ENCODE assay signal across 1 cellular context in the genomic region with DNA sequence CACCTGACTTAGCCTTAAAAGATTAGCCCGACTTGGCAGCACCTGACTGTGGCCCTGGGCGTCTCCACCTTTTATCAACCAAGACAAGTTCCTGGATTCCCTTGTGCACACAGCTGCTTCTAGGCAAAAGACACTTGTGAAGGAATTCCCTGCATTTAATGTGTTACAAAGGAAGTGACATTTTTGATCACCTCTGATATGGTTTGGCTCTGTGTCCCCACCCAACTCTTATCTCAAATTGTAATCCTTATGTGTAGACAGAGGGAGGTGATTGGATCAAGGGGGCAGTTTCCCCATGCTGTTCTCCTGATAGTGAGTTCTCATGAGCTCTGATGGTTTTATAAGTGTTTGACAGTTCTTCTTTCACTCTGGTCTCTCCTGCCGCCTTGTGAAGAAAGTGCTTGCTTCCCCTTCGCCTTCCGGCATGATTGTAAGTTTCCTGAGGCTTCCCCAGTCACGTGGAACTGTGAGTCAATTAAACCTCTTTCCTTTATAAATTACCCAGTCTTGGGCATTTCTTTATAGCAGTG.
TF ChIP-seq lines count a peak whose summit lies in the region.

No MANE protein-coding gene starts in this region.

TF ChIP-seq in K562, 482 proteins besides CTCF, POLR2A, EP300 and RAD21 (continued from another document):
- TF ChIP-seq RNF2 (IDR thresholded peaks at IDR 0.05) (0 out of 2 replicates have a peak, but pooled peaks have one; percentile 41), KDM1A (IDR thresholded peaks at IDR 0.05) (no peak), ZNF830 (CRISPR knock-in tag; IDR thresholded peaks at IDR 0.05) (no peak), ZNF347 (CRISPR knock-in tag; IDR thresholded peaks at IDR 0.05; ENCODE audit: low read depth) (no peak), SREBF2 (CRISPR knock-in tag; IDR thresholded peaks at IDR 0.05) (0 out of 2 replicates have a peak, but pooled peaks have one; percentile 36), ZNF57 (CRISPR knock-in tag; IDR thresholded peaks at IDR 0.05) (no peak), HIVEP1 (CRISPR knock-in tag; IDR thresholded peaks at IDR 0.05) (no peak), POLR2H (tag; IDR thresholded peaks at IDR 0.05; ENCODE audit: low read depth) (no peak), SREBF1 (IDR thresholded peaks at IDR 0.05; ENCODE audit: borderline replicate concordance, low read depth, low read length) (no peak), TEAD4 (IDR thresholded peaks at IDR 0.05; ENCODE audit: low read length) (peak; percentile 46; the same call in 1 of the 2 replicates), TEAD4 (CRISPR knock-in tag; IDR thresholded peaks at IDR 0.05; ENCODE audit: borderline replicate concordance) (no peak), NFXL1 (CRISPR knock-in tag; IDR thresholded peaks at IDR 0.05) (no peak), BRCA1 (IDR thresholded peaks at IDR 0.05) (no peak), BRCA1 (CRISPR knock-in tag; IDR thresholded peaks at IDR 0.05) (no peak), SAFB2 (IDR thresholded peaks at IDR 0.05; ENCODE audit: borderline replicate concordance, low read depth, low read length, severe bottlenecking) (no peak), FOXJ3 (CRISPR knock-in tag; IDR thresholded peaks at IDR 0.05) (no peak), PHB2 (IDR thresholded peaks at IDR 0.05; ENCODE audit: low read depth) (no peak), NFATC3 (IDR thresholded peaks at IDR 0.05) (peak; percentile 95), ESRRB (CRISPR knock-in tag; IDR thresholded peaks at IDR 0.05; ENCODE audit: borderline replicate concordance) (no peak), CAMTA2 (CRISPR knock-in tag; conservative IDR thresholded peaks at IDR 0.05) (no peak), TGIF2 (CRISPR knock-in tag; IDR thresholded peaks at IDR 0.05) (no peak), CREB1 (IDR thresholded peaks at IDR 0.05) (no peak), CREB1 (CRISPR knock-in tag; IDR thresholded peaks at IDR 0.05) (no peak), ZBTB8A (IDR thresholded peaks at IDR 0.05; ENCODE audit: partially characterized antibody) (no peak), SOX6 (IDR thresholded peaks at IDR 0.05) (peak; percentile 83)
- TF ChIP-seq, protein P1, sequence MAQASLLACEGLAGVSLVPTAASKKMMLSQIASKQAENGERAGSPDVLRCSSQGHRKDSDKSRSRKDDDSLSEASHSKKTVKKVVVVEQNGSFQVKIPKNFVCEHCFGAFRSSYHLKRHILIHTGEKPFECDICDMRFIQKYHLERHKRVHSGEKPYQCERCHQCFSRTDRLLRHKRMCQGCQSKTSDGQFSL (CRISPR knock-in tag; IDR thresholded peaks at IDR 0.05): no peak
- TF ChIP-seq, protein P1 (tag; IDR thresholded peaks at IDR 0.05): no peak
- TF ChIP-seq, protein P2, sequence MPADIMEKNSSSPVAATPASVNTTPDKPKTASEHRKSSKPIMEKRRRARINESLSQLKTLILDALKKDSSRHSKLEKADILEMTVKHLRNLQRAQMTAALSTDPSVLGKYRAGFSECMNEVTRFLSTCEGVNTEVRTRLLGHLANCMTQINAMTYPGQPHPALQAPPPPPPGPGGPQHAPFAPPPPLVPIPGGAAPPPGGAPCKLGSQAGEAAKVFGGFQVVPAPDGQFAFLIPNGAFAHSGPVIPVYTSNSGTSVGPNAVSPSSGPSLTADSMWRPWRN (IDR thresholded peaks at IDR 0.05; ENCODE audit: low read depth): no peak
- TF ChIP-seq, protein P3, sequence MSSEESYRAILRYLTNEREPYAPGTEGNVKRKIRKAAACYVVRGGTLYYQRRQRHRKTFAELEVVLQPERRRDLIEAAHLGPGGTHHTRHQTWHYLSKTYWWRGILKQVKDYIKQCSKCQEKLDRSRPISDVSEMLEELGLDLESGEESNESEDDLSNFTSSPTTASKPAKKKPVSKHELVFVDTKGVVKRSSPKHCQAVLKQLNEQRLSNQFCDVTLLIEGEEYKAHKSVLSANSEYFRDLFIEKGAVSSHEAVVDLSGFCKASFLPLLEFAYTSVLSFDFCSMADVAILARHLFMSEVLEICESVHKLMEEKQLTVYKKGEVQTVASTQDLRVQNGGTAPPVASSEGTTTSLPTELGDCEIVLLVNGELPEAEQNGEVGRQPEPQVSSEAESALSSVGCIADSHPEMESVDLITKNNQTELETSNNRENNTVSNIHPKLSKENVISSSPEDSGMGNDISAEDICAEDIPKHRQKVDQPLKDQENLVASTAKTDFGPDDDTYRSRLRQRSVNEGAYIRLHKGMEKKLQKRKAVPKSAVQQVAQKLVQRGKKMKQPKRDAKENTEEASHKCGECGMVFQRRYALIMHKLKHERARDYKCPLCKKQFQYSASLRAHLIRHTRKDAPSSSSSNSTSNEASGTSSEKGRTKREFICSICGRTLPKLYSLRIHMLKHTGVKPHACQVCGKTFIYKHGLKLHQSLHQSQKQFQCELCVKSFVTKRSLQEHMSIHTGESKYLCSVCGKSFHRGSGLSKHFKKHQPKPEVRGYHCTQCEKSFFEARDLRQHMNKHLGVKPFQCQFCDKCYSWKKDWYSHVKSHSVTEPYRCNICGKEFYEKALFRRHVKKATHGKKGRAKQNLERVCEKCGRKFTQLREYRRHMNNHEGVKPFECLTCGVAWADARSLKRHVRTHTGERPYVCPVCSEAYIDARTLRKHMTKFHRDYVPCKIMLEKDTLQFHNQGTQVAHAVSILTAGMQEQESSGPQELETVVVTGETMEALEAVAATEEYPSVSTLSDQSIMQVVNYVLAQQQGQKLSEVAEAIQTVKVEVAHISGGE (CRISPR knock-in tag; IDR thresholded peaks at IDR 0.05): no peak
- TF ChIP-seq, protein P4, sequence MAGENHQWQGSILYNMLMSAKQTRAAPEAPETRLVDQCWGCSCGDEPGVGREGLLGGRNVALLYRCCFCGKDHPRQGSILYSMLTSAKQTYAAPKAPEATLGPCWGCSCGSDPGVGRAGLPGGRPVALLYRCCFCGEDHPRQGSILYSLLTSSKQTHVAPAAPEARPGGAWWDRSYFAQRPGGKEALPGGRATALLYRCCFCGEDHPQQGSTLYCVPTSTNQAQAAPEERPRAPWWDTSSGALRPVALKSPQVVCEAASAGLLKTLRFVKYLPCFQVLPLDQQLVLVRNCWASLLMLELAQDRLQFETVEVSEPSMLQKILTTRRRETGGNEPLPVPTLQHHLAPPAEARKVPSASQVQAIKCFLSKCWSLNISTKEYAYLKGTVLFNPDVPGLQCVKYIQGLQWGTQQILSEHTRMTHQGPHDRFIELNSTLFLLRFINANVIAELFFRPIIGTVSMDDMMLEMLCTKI (IDR thresholded peaks at IDR 0.05; ENCODE audit: partially characterized antibody): no peak
- TF ChIP-seq, protein P5, sequence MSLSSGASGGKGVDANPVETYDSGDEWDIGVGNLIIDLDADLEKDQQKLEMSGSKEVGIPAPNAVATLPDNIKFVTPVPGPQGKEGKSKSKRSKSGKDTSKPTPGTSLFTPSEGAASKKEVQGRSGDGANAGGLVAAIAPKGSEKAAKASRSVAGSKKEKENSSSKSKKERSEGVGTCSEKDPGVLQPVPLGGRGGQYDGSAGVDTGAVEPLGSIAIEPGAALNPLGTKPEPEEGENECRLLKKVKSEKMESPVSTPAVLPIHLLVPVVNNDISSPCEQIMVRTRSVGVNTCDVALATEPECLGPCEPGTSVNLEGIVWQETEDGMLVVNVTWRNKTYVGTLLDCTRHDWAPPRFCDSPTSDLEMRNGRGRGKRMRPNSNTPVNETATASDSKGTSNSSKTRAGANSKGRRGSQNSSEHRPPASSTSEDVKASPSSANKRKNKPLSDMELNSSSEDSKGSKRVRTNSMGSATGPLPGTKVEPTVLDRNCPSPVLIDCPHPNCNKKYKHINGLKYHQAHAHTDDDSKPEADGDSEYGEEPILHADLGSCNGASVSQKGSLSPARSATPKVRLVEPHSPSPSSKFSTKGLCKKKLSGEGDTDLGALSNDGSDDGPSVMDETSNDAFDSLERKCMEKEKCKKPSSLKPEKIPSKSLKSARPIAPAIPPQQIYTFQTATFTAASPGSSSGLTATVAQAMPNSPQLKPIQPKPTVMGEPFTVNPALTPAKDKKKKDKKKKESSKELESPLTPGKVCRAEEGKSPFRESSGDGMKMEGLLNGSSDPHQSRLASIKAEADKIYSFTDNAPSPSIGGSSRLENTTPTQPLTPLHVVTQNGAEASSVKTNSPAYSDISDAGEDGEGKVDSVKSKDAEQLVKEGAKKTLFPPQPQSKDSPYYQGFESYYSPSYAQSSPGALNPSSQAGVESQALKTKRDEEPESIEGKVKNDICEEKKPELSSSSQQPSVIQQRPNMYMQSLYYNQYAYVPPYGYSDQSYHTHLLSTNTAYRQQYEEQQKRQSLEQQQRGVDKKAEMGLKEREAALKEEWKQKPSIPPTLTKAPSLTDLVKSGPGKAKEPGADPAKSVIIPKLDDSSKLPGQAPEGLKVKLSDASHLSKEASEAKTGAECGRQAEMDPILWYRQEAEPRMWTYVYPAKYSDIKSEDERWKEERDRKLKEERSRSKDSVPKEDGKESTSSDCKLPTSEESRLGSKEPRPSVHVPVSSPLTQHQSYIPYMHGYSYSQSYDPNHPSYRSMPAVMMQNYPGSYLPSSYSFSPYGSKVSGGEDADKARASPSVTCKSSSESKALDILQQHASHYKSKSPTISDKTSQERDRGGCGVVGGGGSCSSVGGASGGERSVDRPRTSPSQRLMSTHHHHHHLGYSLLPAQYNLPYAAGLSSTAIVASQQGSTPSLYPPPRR (CRISPR knock-in tag; IDR thresholded peaks at IDR 0.05; ENCODE audit: borderline replicate concordance): no peak
- TF ChIP-seq, protein P6, sequence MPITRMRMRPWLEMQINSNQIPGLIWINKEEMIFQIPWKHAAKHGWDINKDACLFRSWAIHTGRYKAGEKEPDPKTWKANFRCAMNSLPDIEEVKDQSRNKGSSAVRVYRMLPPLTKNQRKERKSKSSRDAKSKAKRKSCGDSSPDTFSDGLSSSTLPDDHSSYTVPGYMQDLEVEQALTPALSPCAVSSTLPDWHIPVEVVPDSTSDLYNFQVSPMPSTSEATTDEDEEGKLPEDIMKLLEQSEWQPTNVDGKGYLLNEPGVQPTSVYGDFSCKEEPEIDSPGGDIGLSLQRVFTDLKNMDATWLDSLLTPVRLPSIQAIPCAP (CRISPR knock-in tag; IDR thresholded peaks at IDR 0.05; ENCODE audit: borderline replicate concordance): no peak
- TF ChIP-seq, protein P7, sequence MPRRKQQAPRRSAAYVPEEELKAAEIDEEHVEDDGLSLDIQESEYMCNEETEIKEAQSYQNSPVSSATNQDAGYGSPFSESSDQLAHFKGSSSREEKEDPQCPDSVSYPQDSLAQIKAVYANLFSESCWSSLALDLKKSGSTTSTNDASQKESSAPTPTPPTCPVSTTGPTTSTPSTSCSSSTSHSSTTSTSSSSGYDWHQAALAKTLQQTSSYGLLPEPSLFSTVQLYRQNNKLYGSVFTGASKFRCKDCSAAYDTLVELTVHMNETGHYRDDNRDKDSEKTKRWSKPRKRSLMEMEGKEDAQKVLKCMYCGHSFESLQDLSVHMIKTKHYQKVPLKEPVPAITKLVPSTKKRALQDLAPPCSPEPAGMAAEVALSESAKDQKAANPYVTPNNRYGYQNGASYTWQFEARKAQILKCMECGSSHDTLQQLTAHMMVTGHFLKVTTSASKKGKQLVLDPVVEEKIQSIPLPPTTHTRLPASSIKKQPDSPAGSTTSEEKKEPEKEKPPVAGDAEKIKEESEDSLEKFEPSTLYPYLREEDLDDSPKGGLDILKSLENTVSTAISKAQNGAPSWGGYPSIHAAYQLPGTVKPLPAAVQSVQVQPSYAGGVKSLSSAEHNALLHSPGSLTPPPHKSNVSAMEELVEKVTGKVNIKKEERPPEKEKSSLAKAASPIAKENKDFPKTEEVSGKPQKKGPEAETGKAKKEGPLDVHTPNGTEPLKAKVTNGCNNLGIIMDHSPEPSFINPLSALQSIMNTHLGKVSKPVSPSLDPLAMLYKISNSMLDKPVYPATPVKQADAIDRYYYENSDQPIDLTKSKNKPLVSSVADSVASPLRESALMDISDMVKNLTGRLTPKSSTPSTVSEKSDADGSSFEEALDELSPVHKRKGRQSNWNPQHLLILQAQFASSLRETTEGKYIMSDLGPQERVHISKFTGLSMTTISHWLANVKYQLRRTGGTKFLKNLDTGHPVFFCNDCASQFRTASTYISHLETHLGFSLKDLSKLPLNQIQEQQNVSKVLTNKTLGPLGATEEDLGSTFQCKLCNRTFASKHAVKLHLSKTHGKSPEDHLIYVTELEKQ (CRISPR knock-in tag; IDR thresholded peaks at IDR 0.05): no peak
- TF ChIP-seq, protein P8, sequence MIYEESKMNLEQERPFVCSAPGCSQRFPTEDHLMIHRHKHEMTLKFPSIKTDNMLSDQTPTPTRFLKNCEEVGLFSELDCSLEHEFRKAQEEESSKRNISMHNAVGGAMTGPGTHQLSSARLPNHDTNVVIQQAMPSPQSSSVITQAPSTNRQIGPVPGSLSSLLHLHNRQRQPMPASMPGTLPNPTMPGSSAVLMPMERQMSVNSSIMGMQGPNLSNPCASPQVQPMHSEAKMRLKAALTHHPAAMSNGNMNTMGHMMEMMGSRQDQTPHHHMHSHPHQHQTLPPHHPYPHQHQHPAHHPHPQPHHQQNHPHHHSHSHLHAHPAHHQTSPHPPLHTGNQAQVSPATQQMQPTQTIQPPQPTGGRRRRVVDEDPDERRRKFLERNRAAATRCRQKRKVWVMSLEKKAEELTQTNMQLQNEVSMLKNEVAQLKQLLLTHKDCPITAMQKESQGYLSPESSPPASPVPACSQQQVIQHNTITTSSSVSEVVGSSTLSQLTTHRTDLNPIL (CRISPR knock-in tag; IDR thresholded peaks at IDR 0.05): no peak
